ENCODE assay signal across 8 cellular contexts in the genomic region with DNA sequence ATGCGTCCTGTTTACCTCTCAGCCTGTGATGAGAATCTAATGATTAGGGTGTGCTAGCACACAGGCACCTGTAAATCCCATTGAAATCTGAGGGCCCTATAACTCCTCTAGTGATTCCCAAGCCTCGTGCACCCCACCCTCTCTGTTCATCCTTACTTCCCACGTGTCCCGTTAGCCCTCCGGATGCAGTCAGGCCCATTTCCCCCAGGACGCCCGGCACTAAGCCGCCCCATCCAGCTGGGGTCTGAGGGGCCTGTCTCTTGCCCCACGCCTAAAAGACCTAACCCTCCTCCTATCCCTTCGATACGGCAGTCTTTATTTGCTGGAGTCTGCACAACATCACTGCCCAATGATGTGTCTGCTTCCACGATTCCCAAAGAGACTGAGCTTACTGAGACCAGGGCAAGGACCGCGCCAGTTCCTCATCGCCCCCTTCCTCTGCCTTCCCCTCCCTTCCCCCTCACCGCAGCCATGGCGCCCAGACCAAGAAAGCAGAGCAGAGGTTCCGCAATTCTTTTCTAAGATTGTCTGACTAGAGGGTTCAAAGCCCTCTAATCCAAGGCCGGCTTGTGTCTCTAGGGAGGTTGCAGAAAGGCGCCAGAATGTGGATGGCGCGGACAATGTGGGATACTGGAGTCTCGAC. TPM values are rescaled to one million over a fixed set of nuclear protein-coding genes. Genes with fewer than 3 reads are reported as not detected.
A peak's percentile ranks its signal among the peaks of the same experiment; 100 is the strongest.
DNase-seq lines count a peak whose midpoint lies in the region; ATAC-seq, FAIRE-seq and TF ChIP-seq lines count a peak whose summit lies in the region.

No MANE protein-coding gene starts in this region.

- BruUV-seq in Panc1 (replicated peaks; lab: Mats Ljungman, UMichigan), result TSS peak; percentile 86

- DNase-seq in GM12891 (ENCODE audit: insufficient read length, low spot score), result peak; percentile 31
- no peak for DNase-seq in Panc1 (ENCODE audit: low read depth, low spot score)
- no peak for DNase-seq in epithelial cell of prostate (ENCODE audit: low read depth, low spot score)
- no peak for DNase-seq in COLO829 (ENCODE audit: low spot score)
- DNase-seq in epidermal melanocyte (ENCODE audit: insufficient read length, low spot score), result no peak
- DNase-seq in stimulated activated naive CD4-positive, alpha-beta T cell (lab: John Stamatoyannopoulos, UW), result no peak

- peak overlapping the region; percentile 53 for H2AFZ ChIP-seq in neural cell (ENCODE audit: low read depth, low read length)

- FAIRE-seq in GM12891 (lab: Jason Lieb, UNC), result no peak

- POLR2A ChIA-PET in Panc1 (lab: Charles Lee), result interaction anchor here (1.8 kb wide), 1 partner anchor 12 kb away, joined by 10 read pairs; no protein-coding TSS in a partner anchor

- peaks cover 26% of the 10 kb centered on the region for H3K4me1 ChIP-seq in Panc1 (ENCODE audit: control insufficient read depth, insufficient read depth, low read length)

- peak; percentile 8 for TF ChIP-seq RAD21 in neural cell (conservative IDR thresholded peaks at IDR 0.05)

- no peaks in the 10 kb centered on the region for H3K9me2 ChIP-seq in neural cell (ENCODE audit: insufficient read depth, low read length)

- H3K27me3 ChIP-seq in Panc1 (ENCODE audit: control insufficient read depth, insufficient read depth, low read length) (no peaks in the 10 kb centered on the region), neural cell (ENCODE audit: insufficient read depth, low read depth, low read length) (no peaks in the 10 kb centered on the region)

- H3K36me3 ChIP-seq in Panc1 (ENCODE audit: control insufficient read depth, insufficient read depth, low read length) (no peaks in the 10 kb centered on the region), neural cell (ENCODE audit: insufficient read depth, low read length) (no peaks in the 10 kb centered on the region)

- peaks cover 40% of the 10 kb centered on the region for H3K79me2 ChIP-seq in neural cell (replicated peaks; ENCODE audit: insufficient read depth, low read length)

- H3F3A ChIP-seq in neural cell (ENCODE audit: insufficient read depth, low read length, poor library complexity, severe bottlenecking), result peaks cover 8% of the 10 kb centered on the region

- in situ Hi-C loops in Panc1 (cut with HindIII; ENCODE audit: low pct_unique_long_range_greater_than_20kb, low sequenced_read_pairs), result no loop called here

- H4K20me1 ChIP-seq in neural cell (ENCODE audit: insufficient read depth), result peaks cover 8% of the 10 kb centered on the region

- TF ChIP-seq CTCF in Panc1 (IDR thresholded peaks at IDR 0.05) (no peak), neural cell (IDR thresholded peaks at IDR 0.05; ENCODE audit: poor library complexity, severe bottlenecking) (no peak)

- peak overlapping the region; percentile 98 for H3K4me2 ChIP-seq in neural cell (ENCODE audit: low read length)

- intact Hi-C loops in Panc1 (cut with micrococcal nuclease; ENCODE audit: unreplicated experiment), result no loop called here

- CTCF ChIA-PET in Panc1 (lab: Charles Lee), result no interaction called here

- H3K9me3 ChIP-seq in Panc1 (ENCODE audit: control insufficient read depth, insufficient read depth, low read depth, low read length) (no peaks in the 10 kb centered on the region), neural cell (ENCODE audit: low read length) (no peaks in the 10 kb centered on the region)

- peak overlapping the region; percentile 100 for H3K9ac ChIP-seq in neural cell (ENCODE audit: low read length)

- H3K4me3 ChIP-seq in Panc1 (ENCODE audit: low read depth in 2 of 2, low read length in 2 of 2) (peak overlapping the region; percentile 81 to 82), neural cell (ENCODE audit: low read length) (peak overlapping the region; percentile 100)

- TF ChIP-seq EP300 in neural cell (conservative IDR thresholded peaks at IDR 0.05; ENCODE audit: poor library complexity, severe bottlenecking), result no peak

- H3K27ac ChIP-seq in Panc1 (ENCODE audit: low read length), result peak overlapping the region; percentile 92
- peak overlapping the region; percentile 31 for H3K27ac ChIP-seq in epithelial cell of prostate
- H3K27ac ChIP-seq in neural cell (ENCODE audit: low read length), result peak overlapping the region; percentile 100

- ATAC-seq in HG02678 (IDR thresholded peaks at IDR 0.05; ENCODE audit: unreplicated experiment), result peak; percentile 11
- ATAC-seq in Panc1, result peak; percentile 1; the same call in 1 of the 2 replicates

- no peak; the same call in 1 of the 2 replicates for TF ChIP-seq POLR2A in GM12891 (IDR thresholded peaks at IDR 0.05; ENCODE audit: low read depth, low read length)

TF ChIP-seq in GM12891, 5 proteins besides CTCF, POLR2A, EP300 and RAD21:
- TF ChIP-seq SPI1 (IDR thresholded peaks at IDR 0.05; ENCODE audit: low read depth, low read length), result peak; percentile 43
- no peak for TF ChIP-seq POU2F2 (IDR thresholded peaks at IDR 0.05; ENCODE audit: low read depth, low read length)
- no peak for TF ChIP-seq TAF1 (IDR thresholded peaks at IDR 0.05; ENCODE audit: low read depth, low read length)
- no peak for TF ChIP-seq PAX5 (IDR thresholded peaks at IDR 0.05; ENCODE audit: insufficient read depth, low read length, severe bottlenecking)
- no peak; the same call in 1 of the 2 replicates for TF ChIP-seq POLR2AphosphoS5 (IDR thresholded peaks at IDR 0.05; ENCODE audit: low read depth, low read length)

TF ChIP-seq in neural cell, 6 proteins besides CTCF, POLR2A, EP300 and RAD21:
- TF ChIP-seq POLR2AphosphoS5 (IDR thresholded peaks at IDR 0.05) (no peak), TAF1 (IDR thresholded peaks at IDR 0.05; ENCODE audit: low read depth) (peak; percentile 91), EZH2 (IDR thresholded peaks at IDR 0.05; ENCODE audit: borderline replicate concordance, insufficient read depth, low read length, poor library complexity, severe bottlenecking) (no peak), MXI1 (conservative IDR thresholded peaks at IDR 0.05; ENCODE audit: poor library complexity, severe bottlenecking) (peak; percentile 55), SMC3 (conservative IDR thresholded peaks at IDR 0.05; ENCODE audit: poor library complexity) (peak; percentile 18)
- TF ChIP-seq, protein P1, sequence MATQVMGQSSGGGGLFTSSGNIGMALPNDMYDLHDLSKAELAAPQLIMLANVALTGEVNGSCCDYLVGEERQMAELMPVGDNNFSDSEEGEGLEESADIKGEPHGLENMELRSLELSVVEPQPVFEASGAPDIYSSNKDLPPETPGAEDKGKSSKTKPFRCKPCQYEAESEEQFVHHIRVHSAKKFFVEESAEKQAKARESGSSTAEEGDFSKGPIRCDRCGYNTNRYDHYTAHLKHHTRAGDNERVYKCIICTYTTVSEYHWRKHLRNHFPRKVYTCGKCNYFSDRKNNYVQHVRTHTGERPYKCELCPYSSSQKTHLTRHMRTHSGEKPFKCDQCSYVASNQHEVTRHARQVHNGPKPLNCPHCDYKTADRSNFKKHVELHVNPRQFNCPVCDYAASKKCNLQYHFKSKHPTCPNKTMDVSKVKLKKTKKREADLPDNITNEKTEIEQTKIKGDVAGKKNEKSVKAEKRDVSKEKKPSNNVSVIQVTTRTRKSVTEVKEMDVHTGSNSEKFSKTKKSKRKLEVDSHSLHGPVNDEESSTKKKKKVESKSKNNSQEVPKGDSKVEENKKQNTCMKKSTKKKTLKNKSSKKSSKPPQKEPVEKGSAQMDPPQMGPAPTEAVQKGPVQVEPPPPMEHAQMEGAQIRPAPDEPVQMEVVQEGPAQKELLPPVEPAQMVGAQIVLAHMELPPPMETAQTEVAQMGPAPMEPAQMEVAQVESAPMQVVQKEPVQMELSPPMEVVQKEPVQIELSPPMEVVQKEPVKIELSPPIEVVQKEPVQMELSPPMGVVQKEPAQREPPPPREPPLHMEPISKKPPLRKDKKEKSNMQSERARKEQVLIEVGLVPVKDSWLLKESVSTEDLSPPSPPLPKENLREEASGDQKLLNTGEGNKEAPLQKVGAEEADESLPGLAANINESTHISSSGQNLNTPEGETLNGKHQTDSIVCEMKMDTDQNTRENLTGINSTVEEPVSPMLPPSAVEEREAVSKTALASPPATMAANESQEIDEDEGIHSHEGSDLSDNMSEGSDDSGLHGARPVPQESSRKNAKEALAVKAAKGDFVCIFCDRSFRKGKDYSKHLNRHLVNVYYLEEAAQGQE (IDR thresholded peaks at IDR 0.05; ENCODE audit: borderline replicate concordance), result peak; percentile 84

RNA-seq across cellular contexts. Expression of a gene that starts 1.0 kb away (rescaled TPM):
- polyA plus RNA-seq in GM12891 (2012; ENCODE audit: low read depth, missing spikeins), result 85.3 TPM
- total RNA-seq in Panc1 (2021; ENCODE audit: unreplicated experiment), result 679 TPM
- polyA plus RNA-seq in Panc1 (2012; ENCODE audit: insufficient read length), result 887 TPM
- polyA plus RNA-seq in neural cell, result 145 and 152 TPM in 2 replicates
- polyA minus RNA-seq in neural cell, result 211 and 242 TPM in 2 replicates

RNA-seq across cellular contexts. Expression of a gene that starts 10.2 kb away (rescaled TPM):
- polyA plus RNA-seq in GM12891 (2012; ENCODE audit: low read depth, missing spikeins), result 9.4 TPM
- 186 TPM for total RNA-seq in Panc1 (2021; ENCODE audit: unreplicated experiment)
- 219 TPM for polyA plus RNA-seq in Panc1 (2012; ENCODE audit: insufficient read length)
- polyA plus RNA-seq in neural cell, result 102 and 119 TPM in 2 replicates
- 150 and 199 TPM in 2 replicates for polyA minus RNA-seq in neural cell

RNA-seq across cellular contexts. Expression of a gene that starts 34.3 kb away (rescaled TPM):
- polyA plus RNA-seq in GM12891 (2012; ENCODE audit: low read depth, missing spikeins), result 73.7 TPM
- total RNA-seq in Panc1 (2021; ENCODE audit: unreplicated experiment), result 67.6 TPM
- polyA plus RNA-seq in Panc1 (2012; ENCODE audit: insufficient read length), result 54.6 TPM
- 27.2 and 33.9 TPM in 2 replicates for polyA plus RNA-seq in neural cell
- polyA minus RNA-seq in neural cell, result 22.6 and 23.3 TPM in 2 replicates

RNA-seq across cellular contexts. Expression of a gene that starts 34.7 kb away (rescaled TPM):
- 340 TPM for polyA plus RNA-seq in GM12891 (2012; ENCODE audit: low read depth, missing spikeins)
- total RNA-seq in Panc1 (2021; ENCODE audit: unreplicated experiment), result 139 TPM
- 283 TPM for polyA plus RNA-seq in Panc1 (2012; ENCODE audit: insufficient read length)
- 134 and 141 TPM in 2 replicates for polyA plus RNA-seq in neural cell
- 27.8 and 35.9 TPM in 2 replicates for polyA minus RNA-seq in neural cell

Comparison
In these comparisons a context has a peak if more than half of its experiments do, and no peak if none do; other contexts are left out.
1. H3K27ac ChIP-seq: peak in every context shown above with its lines; median percentile 100 in neural cell; 92 in Panc1; 31 in epithelial cell of prostate.